ENCODE assay signal across 9 cellular contexts in the genomic region with DNA sequence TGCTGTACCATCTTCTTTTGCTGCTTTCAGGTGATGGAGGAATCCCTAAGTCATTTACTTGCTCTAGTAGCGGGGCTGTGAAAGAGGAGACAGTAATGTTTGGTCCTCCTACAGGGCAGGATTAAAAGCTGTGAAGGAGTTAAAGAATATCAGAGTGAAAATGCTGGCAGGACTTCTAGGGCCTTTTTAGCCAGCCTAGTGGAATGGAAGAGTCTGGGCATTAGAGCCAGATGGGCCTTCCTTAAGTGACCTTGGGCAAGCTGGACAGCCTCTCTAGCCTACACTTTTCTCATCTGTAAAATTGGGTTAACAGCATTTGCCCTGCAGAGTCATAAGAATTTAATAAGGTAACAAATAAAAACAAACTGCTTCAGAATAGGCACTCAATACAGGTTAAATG.
A peak's percentile ranks its signal among the peaks of the same experiment; 100 is the strongest.
DNase-seq lines count a peak whose midpoint lies in the region; ATAC-seq and TF ChIP-seq lines count a peak whose summit lies in the region.
"Had no signal": no experiment of that assay in that cellular context is flagged by ENCODE, and none has a peak within 500 bp of the region (broad histone marks: within the 10 kb centered on the region; RNA-seq: fewer than 3 reads in every experiment).

No MANE protein-coding gene starts in this region.

- no peaks in the 10 kb centered on the region for H3K36me3 Mint-ChIP-seq in HFFc6 (ENCODE audit: low read depth)

- H3K4me3 ChIP-seq in liver (ENCODE audit: low read depth in 1 of 3, low read length in 3 of 3), result no peak overlapping the region
- H3K4me3 ChIP-seq in spleen, result peak overlapping the region in 1 of 8 donors; percentile 25

- H3K27ac ChIP-seq in caudate nucleus (ENCODE audit: low read depth, low read length), result peak overlapping the region; percentile 86
- peak overlapping the region; percentile 53 to 59 for H3K27ac ChIP-seq in liver (ENCODE audit: low read depth in 1 of 2, low read length in 2 of 2)
- H3K27ac ChIP-seq in spleen, result peak overlapping the region in 7 of 8 donors; percentile 43 to 77 (median 66)

- ATAC-seq in GM21360 (IDR thresholded peaks at IDR 0.05; ENCODE audit: unreplicated experiment), result no peak
- no peak for ATAC-seq in GM19351 (IDR thresholded peaks at IDR 0.05; ENCODE audit: unreplicated experiment)
- ATAC-seq: activated T-helper 17 cell treated with anti-CD3 and anti-CD28 coated beads, Interleukin-2, amount 50 U/mL, for 72 hours had no signal

- no peaks in the 10 kb centered on the region for H3K27me3 ChIP-seq in liver (ENCODE audit: control insufficient read depth in 4 of 4, insufficient read depth in 4 of 4, low read length in 3 of 4)
- peaks cover 0 to 14% (median 0%) of the 10 kb centered on the region in 7 donors for H3K27me3 ChIP-seq in spleen (replicated peaks in 1 of 7)

- peak overlapping the region; percentile 28 for H3K4me3 Mint-ChIP-seq in HFFc6
- H3K4me3 Mint-ChIP-seq: activated T-helper 17 cell treated with anti-CD3 and anti-CD28 coated beads, Interleukin-2, amount 50 U/mL, for 72 hours had no signal

- H3K4me1 Mint-ChIP-seq in HFFc6 (ENCODE audit: low read depth), result peaks cover 87% of the 10 kb centered on the region

- peak overlapping the region; percentile 81 for H3K27ac Mint-ChIP-seq in HFFc6
- H3K27ac Mint-ChIP-seq: activated T-helper 17 cell treated with anti-CD3 and anti-CD28 coated beads, Interleukin-2, amount 50 U/mL, for 72 hours had no signal

- TF ChIP-seq CTCF in HFFc6 (IDR thresholded peaks at IDR 0.05) (no peak), liver (IDR thresholded peaks at IDR 0.05; ENCODE audit: low read depth, low read length, missing input control) (no peak), spleen (IDR thresholded peaks at IDR 0.05 in 8 of 11, conservative IDR thresholded peaks at IDR 0.05 in 3 of 11) (no peak)

- no peaks in the 10 kb centered on the region for H3K9me3 Mint-ChIP-seq in HFFc6
- H3K9me3 Mint-ChIP-seq: activated T-helper 17 cell treated with anti-CD3 and anti-CD28 coated beads, Interleukin-2, amount 50 U/mL, for 72 hours had no signal

- H3K4me1 ChIP-seq in liver (ENCODE audit: control insufficient read depth in 4 of 4, insufficient read depth in 4 of 4, low read length in 3 of 4), result peaks cover 5 to 47% (median 37%) of the 10 kb centered on the region in 4 donors
- H3K4me1 ChIP-seq in spleen, result peaks cover 11 to 46% (median 30%) of the 10 kb centered on the region in 6 donors

- no peak for TF ChIP-seq RAD21 in liver (IDR thresholded peaks at IDR 0.05)

- H3K36me3 ChIP-seq in liver (ENCODE audit: control insufficient read depth in 4 of 4, insufficient read depth in 3 of 4, low read depth in 1 of 4, low read length in 3 of 4) (no peaks in the 10 kb centered on the region), spleen (no peaks in the 10 kb centered on the region)

- WGBS in liver, result 91% methylated on average over 1 of the region's 1 CpG
- 87 to 97% (median 92%) methylated on average over 1 of the region's 1 CpG for WGBS in spleen, 5 donors

- DNase-seq in HFFc6 (no peak), caudate nucleus (lab: John Stamatoyannopoulos, UW) (no peak), spleen (no peak)
- DNase-seq in stimulated activated naive CD4-positive, alpha-beta T cell (lab: John Stamatoyannopoulos, UW), result no peak
- no peak for DNase-seq in activated T-cell treated with anti-CD3 and anti-CD28 coated beads, Interleukin-2, amount 50 U/mL, for 1 hour

- no peak for TF ChIP-seq POLR2A in spleen (IDR thresholded peaks at IDR 0.05)

- no peak overlapping the region for H3K9ac ChIP-seq in liver (ENCODE audit: low read depth in 1 of 2, low read length in 2 of 2)

- H3K9me3 ChIP-seq in liver (ENCODE audit: control insufficient read depth in 4 of 4, low read length in 3 of 4) (no peaks in the 10 kb centered on the region), spleen (no peaks in the 10 kb centered on the region)

- H3K27me3 Mint-ChIP-seq in HFFc6 (ENCODE audit: insufficient read depth), result no peaks in the 10 kb centered on the region; the same call in 1 of the 2 replicates

- intact Hi-C loops in spleen (cut with DNase I; ENCODE audit: low total_unique reads), result no loop called here

TF ChIP-seq in liver, 16 proteins besides CTCF, POLR2A, EP300 and RAD21:
- TF ChIP-seq EGR1 (IDR thresholded peaks at IDR 0.05; ENCODE audit: low read depth in 2 of 2) (no peak), HNF4A (conservative IDR thresholded peaks at IDR 0.05) (no peak), YY1 (IDR thresholded peaks at IDR 0.05) (no peak), JUND (IDR thresholded peaks at IDR 0.05) (no peak), FOXA1 (IDR thresholded peaks at IDR 0.05) (no peak), FOXA2 (IDR thresholded peaks at IDR 0.05) (no peak), ZBTB33 (IDR thresholded peaks at IDR 0.05) (no peak), HNF4G (IDR thresholded peaks at IDR 0.05) (no peak)
TF ChIP-seq in liver: peak in this region for 0.
